14 cellular contexts compared by ENCODE assay signal in the genomic region with DNA sequence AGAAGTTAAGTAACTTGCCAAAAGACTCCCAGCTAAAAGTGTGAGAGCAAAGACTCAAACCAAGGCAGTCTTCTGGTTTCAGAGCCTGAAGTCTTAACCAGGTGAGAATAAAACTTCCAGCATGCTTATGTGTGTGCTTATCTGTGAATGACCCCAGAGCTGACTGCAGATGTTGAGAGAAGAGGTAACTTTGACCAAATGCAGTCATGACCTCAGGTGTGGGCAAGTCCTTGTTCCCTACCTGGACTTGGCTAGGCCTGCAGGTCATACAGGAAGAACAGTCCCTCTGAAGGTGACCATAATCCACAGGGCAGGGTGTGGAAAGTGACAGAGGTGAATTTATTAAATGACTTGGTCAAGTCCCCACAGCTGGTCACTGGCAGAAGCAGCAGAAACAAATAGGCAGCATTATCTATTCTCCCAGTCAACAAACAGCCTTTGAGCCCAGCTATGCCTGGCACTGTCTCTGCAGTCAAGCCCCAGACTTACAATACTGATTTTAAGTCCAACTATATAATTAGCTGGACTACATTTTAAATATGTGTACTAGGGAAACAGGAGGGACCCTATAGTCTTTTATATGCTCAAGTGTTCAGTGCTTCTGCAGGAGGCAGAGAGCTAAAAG.
DNase-seq lines count a peak whose midpoint lies in the region; TF ChIP-seq lines count a peak whose summit lies in the region.
"Had no signal": no experiment of that assay in that cellular context is flagged by ENCODE, and none has a peak within 500 bp of the region (broad histone marks: within the 10 kb centered on the region; RNA-seq: fewer than 3 reads in every experiment).

No MANE protein-coding gene starts in this region.

- H3K27ac ChIP-seq in caudate nucleus (ENCODE audit: low read depth, low read length), result peak overlapping the region; percentile 89
- peak overlapping the region; percentile 97 for H3K27ac ChIP-seq in substantia nigra (ENCODE audit: low read depth, low read length, poor library complexity, severe bottlenecking)

- DNase-seq in OCI-M1 (lab: John Stamatoyannopoulos, UW), result peak; percentile 14
- peak in 33 of 61 donors; percentile 8 to 82 (median 34) for DNase-seq in caudate nucleus (lab: John Stamatoyannopoulos, UW)
- DNase-seq in medulla oblongata (ENCODE audit: extremely low spot score), result peak; percentile 87
- DNase-seq in substantia nigra (lab: John Stamatoyannopoulos, UW), result peak in 36 of 49 donors; percentile 6 to 82 (median 39)
- no peak for DNase-seq in nephron progenitor cell
- no peak for DNase-seq in NK-92 (lab: John Stamatoyannopoulos, UW; ENCODE audit: unreplicated experiment)
- no peak for DNase-seq in SHP77 (lab: John Stamatoyannopoulos, UW)
- DNase-seq: BE2C; DMS 273 treated with DMSO at 0.1 percent for 48 hours; NCI-H1417; NCI-H1930; NCI-H2171; NCI-H510A treated with DMSO at 0.1 percent for 48 hours; NK-92 treated with Interleukin-12 subunit alpha and Interleukin-12 subunit beta, amount 100 ng/mL, for 24 hours had no signal

- no peak overlapping the region for H3K27ac Mint-ChIP-seq in nephron progenitor cell

- peaks cover 10% of the 10 kb centered on the region for H3K4me1 Mint-ChIP-seq in nephron progenitor cell

- H3K27me3 Mint-ChIP-seq in nephron progenitor cell (ENCODE audit: low read depth, poor library complexity), result peaks cover 94% of the 10 kb centered on the region

- no peak overlapping the region for H3K4me3 Mint-ChIP-seq in nephron progenitor cell

- H3K36me3 Mint-ChIP-seq in nephron progenitor cell (ENCODE audit: low read depth), result no peaks in the 10 kb centered on the region

- no peak for TF ChIP-seq CTCF in nephron progenitor cell (IDR thresholded peaks at IDR 0.05)

- H3K9me3 Mint-ChIP-seq in nephron progenitor cell, result peaks cover 3% of the 10 kb centered on the region

Comparison
In these comparisons a context has a peak if more than half of its experiments do, and no peak if none do; other contexts are left out.
1. DNase-seq: peak in OCI-M1 (single experiment), caudate nucleus (33 of 61), medulla oblongata (single experiment) and substantia nigra (36 of 49); none in nephron progenitor cell (single experiment), NK-92 (single experiment) and SHP77 (0 of 2).